In the genomic region with DNA sequence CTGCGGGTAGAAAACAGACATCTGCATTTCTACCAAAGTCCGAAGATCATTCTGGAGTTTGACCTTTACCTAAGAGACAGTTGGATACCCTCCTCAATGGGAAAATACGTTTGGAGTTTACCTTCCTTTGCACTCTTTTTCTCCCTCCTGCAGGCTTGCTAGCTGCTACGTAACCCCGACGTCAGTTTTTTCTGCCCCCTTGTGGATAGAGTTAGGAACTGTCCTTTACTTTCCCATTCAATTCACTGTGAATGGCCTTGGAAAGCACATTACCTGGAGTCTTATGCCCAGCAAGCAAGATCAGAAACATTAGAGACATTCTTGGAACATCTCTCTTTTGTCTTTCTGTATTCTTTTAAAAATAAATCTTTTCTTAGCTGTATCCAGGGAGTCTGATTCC, we compare ENCODE assay signal across 8 cellular contexts.
DNase-seq lines count a peak whose midpoint lies in the region; ATAC-seq, FAIRE-seq and TF ChIP-seq lines count a peak whose summit lies in the region.

No MANE protein-coding gene starts in this region.

- no peaks in the 10 kb centered on the region for H3K36me3 Mint-ChIP-seq in stimulated activated memory B cell treated with anti-CD40 and anti-IgM and Interleukin-4, amounts not matched to agents 10 μg/mL and 1 μg/mL and 100 μg/mL, for 72 hours

- H3K9ac ChIP-seq in kidney (ENCODE audit: low read length in 2 of 2), result no peak overlapping the region

- H3K36me3 ChIP-seq in RWPE2 (ENCODE audit: low read depth) (no peaks in the 10 kb centered on the region), kidney (ENCODE audit: control insufficient read depth in 1 of 2, insufficient read depth in 2 of 2, low read length in 2 of 2) (no peaks in the 10 kb centered on the region)

- H3K9me3 ChIP-seq in RWPE2 (ENCODE audit: severe bottlenecking), result no peaks in the 10 kb centered on the region
- no peaks in the 10 kb centered on the region for H3K9me3 ChIP-seq in kidney (ENCODE audit: control insufficient read depth in 1 of 2, low read length in 2 of 2)

- TF ChIP-seq CTCF in RWPE2 (IDR thresholded peaks at IDR 0.05; ENCODE audit: poor library complexity, severe bottlenecking) (peak; percentile 42), kidney (IDR thresholded peaks at IDR 0.05; ENCODE audit: borderline replicate concordance, extremely low read depth, insufficient read depth) (peak; percentile 17)

- TF ChIP-seq POLR2A in GM12891 (IDR thresholded peaks at IDR 0.05; ENCODE audit: low read depth, low read length), result no peak

- H3K27me3 ChIP-seq in RWPE2 (ENCODE audit: insufficient read depth, poor library complexity, severe bottlenecking), result no peaks in the 10 kb centered on the region

- H3K27ac Mint-ChIP-seq in stimulated activated memory B cell treated with anti-CD40 and anti-IgM and Interleukin-4, amounts not matched to agents 10 μg/mL and 1 μg/mL and 100 μg/mL, for 72 hours, result no peak overlapping the region

- H3K9me3 Mint-ChIP-seq in stimulated activated memory B cell treated with anti-CD40 and anti-IgM and Interleukin-4, amounts not matched to agents 10 μg/mL and 1 μg/mL and 100 μg/mL, for 72 hours, result no peaks in the 10 kb centered on the region

- H3K4me3 Mint-ChIP-seq in stimulated activated memory B cell treated with anti-CD40 and anti-IgM and Interleukin-4, amounts not matched to agents 10 μg/mL and 1 μg/mL and 100 μg/mL, for 72 hours, result no peak overlapping the region

- H3K27me3 Mint-ChIP-seq in stimulated activated memory B cell treated with anti-CD40 and anti-IgM and Interleukin-4, amounts not matched to agents 10 μg/mL and 1 μg/mL and 100 μg/mL, for 72 hours, result no peaks in the 10 kb centered on the region

- no peaks in the 10 kb centered on the region for H3K4me1 Mint-ChIP-seq in stimulated activated memory B cell treated with anti-CD40 and anti-IgM and Interleukin-4, amounts not matched to agents 10 μg/mL and 1 μg/mL and 100 μg/mL, for 72 hours

- H3K27ac ChIP-seq in RWPE2 (ENCODE audit: poor library complexity, severe bottlenecking), result no peak overlapping the region
- no peak overlapping the region for H3K27ac ChIP-seq in kidney (ENCODE audit: low read depth in 2 of 2, low read length in 2 of 2)

- intact Hi-C loops in kidney (cut with DNase I), result no loop called here

- FAIRE-seq in GM12891 (lab: Jason Lieb, UNC) (peak; percentile 89), kidney (lab: Jason Lieb, UNC) (peak; percentile 87)

- H3K4me1 ChIP-seq in RWPE2 (ENCODE audit: insufficient read depth, poor library complexity, severe bottlenecking) (no peaks in the 10 kb centered on the region), kidney (ENCODE audit: control insufficient read depth in 1 of 2, insufficient read depth in 1 of 2, low read depth in 1 of 2, low read length in 2 of 2) (no peaks in the 10 kb centered on the region)

- ATAC-seq in HG03064 (IDR thresholded peaks at IDR 0.05; ENCODE audit: low read depth, unreplicated experiment) (peak; percentile 82), RWPE2 (ENCODE audit: low read depth) (no peak)
- no peak for ATAC-seq in stimulated activated memory B cell treated with anti-CD40 and anti-IgM and Interleukin-4, amounts not matched to agents 10 μg/mL and 1 μg/mL and 100 μg/mL, for 72 hours

- peak; percentile 10 for DNase-seq in AG08395 (ENCODE audit: low spot score)
- no peak for DNase-seq in GM12891 (ENCODE audit: insufficient read length, low spot score)
- no peak for DNase-seq in RWPE2 (ENCODE audit: low spot score)
- DNase-seq in kidney, result no peak
- DNase-seq in T-helper 9 cell, result no peak
- no peak for DNase-seq in hepatic stellate cell (ENCODE audit: low spot score)

- no peak overlapping the region for H3K4me3 ChIP-seq in RWPE2 (ENCODE audit: severe bottlenecking)
- no peak overlapping the region for H3K4me3 ChIP-seq in kidney (ENCODE audit: low read length in 2 of 2)

TF ChIP-seq in GM12891, 5 proteins besides CTCF, POLR2A, EP300 and RAD21:
- TF ChIP-seq POU2F2 (IDR thresholded peaks at IDR 0.05; ENCODE audit: low read depth, low read length), result no peak
- no peak for TF ChIP-seq PAX5 (IDR thresholded peaks at IDR 0.05; ENCODE audit: insufficient read depth, low read length, severe bottlenecking)
- TF ChIP-seq POLR2AphosphoS5 (IDR thresholded peaks at IDR 0.05; ENCODE audit: low read depth, low read length), result no peak
- TF ChIP-seq SPI1 (IDR thresholded peaks at IDR 0.05; ENCODE audit: low read depth, low read length), result no peak
- TF ChIP-seq TAF1 (IDR thresholded peaks at IDR 0.05; ENCODE audit: low read depth, low read length), result no peak
